Comparison of ENCODE assay signal across 26 cellular contexts in the genomic region with DNA sequence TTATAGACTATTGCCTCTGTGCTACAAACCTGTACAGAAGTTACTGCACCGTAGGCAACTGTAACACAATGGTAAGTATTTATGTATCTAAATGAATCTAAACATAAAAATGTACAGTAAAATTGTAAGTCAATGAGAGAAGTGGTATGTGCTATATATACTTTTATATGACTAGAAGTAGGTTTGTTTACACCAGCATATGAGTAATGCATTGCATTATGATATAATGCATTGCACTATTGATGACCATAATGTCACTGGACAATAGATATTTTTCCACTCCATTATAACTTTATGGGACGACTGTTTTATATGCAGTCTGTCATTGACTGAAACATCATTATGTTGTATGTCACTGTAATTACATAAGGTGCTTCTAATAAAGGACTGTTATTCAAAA.
"Had no signal": no experiment of that assay in that cellular context is flagged by ENCODE, and none has a peak within 500 bp of the region (broad histone marks: within the 10 kb centered on the region; RNA-seq: fewer than 3 reads in every experiment).

No MANE protein-coding gene starts in this region.

- H2AFZ ChIP-seq: parathyroid adenoma had no signal

- H3K36me3 Mint-ChIP-seq: mesothelial cell of epicardium; naive B cell; stimulated activated naive B cell treated with anti-CD40 and anti-IgM and Interleukin-4, amounts not matched to agents 10 μg/mL and 1 μg/mL and 100 μg/mL, for 72 hours had no signal

- H3K9ac ChIP-seq: parathyroid adenoma had no signal

- H3K4me1 ChIP-seq: colonic mucosa, gastrocnemius medialis, parathyroid adenoma, right lobe of liver had no signal

- DNase-seq: colonic mucosa; dermis blood vessel endothelial cell; effector memory CD4-positive, alpha-beta T cell; gastrocnemius medialis; head of caudate nucleus; kidney; mesenchymal stem cell; mucosa of descending colon; naive B cell; right lobe of liver; small intestine; stimulated activated CD4-positive, alpha-beta T cell treated with anti-CD3 and anti-CD28 coated beads, Interleukin-15, amount 100 ng/mL, for 24 hours; stimulated activated CD4-positive, alpha-beta T cell treated with anti-CD3 and anti-CD28 coated beads, Interleukin-2, amount 100 ng/mL, for 48 hours; stimulated activated naive B cell treated with anti-CD40 and anti-IgM and Interleukin-4, amounts not matched to agents 10 μg/mL and 1 μg/mL and 100 μg/mL, for 72 hours; upper lobe of left lung had no signal

- H3K27ac ChIP-seq: colonic mucosa, gastrocnemius medialis, neutrophil, parathyroid adenoma, right lobe of liver, thoracic aorta, tibial nerve, upper lobe of left lung had no signal

- H3K36me3 ChIP-seq: colonic mucosa, gastrocnemius medialis, neutrophil, right lobe of liver, thoracic aorta, tibial nerve, upper lobe of left lung had no signal

- ATAC-seq: gastrocnemius medialis; left lobe of liver; mucosa of descending colon; natural killer cell treated with Interleukin-12 subunit alpha and Interleukin-12 subunit beta and Interleukin-15 and Interleukin-18, amount 100 ng/mL, for 72 hours; right lobe of liver; stimulated activated naive B cell treated with anti-CD40 and anti-IgM and Interleukin-4, amounts not matched to agents 10 μg/mL and 1 μg/mL and 100 μg/mL, for 72 hours had no signal

- H3K4me1 Mint-ChIP-seq: naive B cell; stimulated activated naive B cell treated with anti-CD40 and anti-IgM and Interleukin-4, amounts not matched to agents 10 μg/mL and 1 μg/mL and 100 μg/mL, for 72 hours had no signal

- H3K9me3 ChIP-seq: colonic mucosa, gastrocnemius medialis, mucosa of descending colon, neutrophil, right lobe of liver, thoracic aorta, tibial nerve, upper lobe of left lung had no signal

- H3K27me3 ChIP-seq: colonic mucosa, gastrocnemius medialis, neutrophil, right lobe of liver, tibial nerve, upper lobe of left lung had no signal

- H3K9me3 Mint-ChIP-seq: stimulated activated naive B cell treated with anti-CD40 and anti-IgM and Interleukin-4, amounts not matched to agents 10 μg/mL and 1 μg/mL and 100 μg/mL, for 72 hours; stimulated activated naive CD8-positive, alpha-beta T cell treated with anti-CD3 and anti-CD28 coated beads, Interleukin-15, Interleukin-2, amounts not matched to agents 100 ng/mL and 50 ng/mL, for 24 hours had no signal

- H3K4me3 ChIP-seq: colonic mucosa, gastrocnemius medialis, lung, mucosa of descending colon, right lobe of liver, thoracic aorta, tibial nerve, upper lobe of left lung had no signal

- H3K27me3 Mint-ChIP-seq: naive B cell; natural killer cell treated with Interleukin-12 subunit alpha and Interleukin-12 subunit beta and Interleukin-15 and Interleukin-18, amount 100 ng/mL, for 72 hours; progenitor cell of endocrine pancreas; stimulated activated naive B cell treated with anti-CD40 and anti-IgM and Interleukin-4, amounts not matched to agents 10 μg/mL and 1 μg/mL and 100 μg/mL, for 72 hours; stimulated activated naive CD8-positive, alpha-beta T cell treated with anti-CD3 and anti-CD28 coated beads, Interleukin-15, Interleukin-2, amounts not matched to agents 100 ng/mL and 50 ng/mL, for 24 hours had no signal

- H3K79me2 ChIP-seq: parathyroid adenoma had no signal

- H3K4me3 Mint-ChIP-seq: mesothelial cell of epicardium; naive B cell; natural killer cell treated with Interleukin-12 subunit alpha and Interleukin-12 subunit beta and Interleukin-15 and Interleukin-18, amount 100 ng/mL, for 72 hours; neural crest cell; stimulated activated naive B cell treated with anti-CD40 and anti-IgM and Interleukin-4, amounts not matched to agents 10 μg/mL and 1 μg/mL and 100 μg/mL, for 72 hours; stimulated activated naive CD8-positive, alpha-beta T cell treated with anti-CD3 and anti-CD28 coated beads, Interleukin-15, Interleukin-2, amounts not matched to agents 100 ng/mL and 50 ng/mL, for 24 hours had no signal

- H3K27ac Mint-ChIP-seq: mesothelial cell of epicardium; naive B cell; natural killer cell treated with Interleukin-12 subunit alpha and Interleukin-12 subunit beta and Interleukin-15 and Interleukin-18, amount 100 ng/mL, for 72 hours; progenitor cell of endocrine pancreas; stimulated activated naive B cell treated with anti-CD40 and anti-IgM and Interleukin-4, amounts not matched to agents 10 μg/mL and 1 μg/mL and 100 μg/mL, for 72 hours; stimulated activated naive CD8-positive, alpha-beta T cell treated with anti-CD3 and anti-CD28 coated beads, Interleukin-15, Interleukin-2, amounts not matched to agents 100 ng/mL and 50 ng/mL, for 24 hours had no signal
